In the genomic region with DNA sequence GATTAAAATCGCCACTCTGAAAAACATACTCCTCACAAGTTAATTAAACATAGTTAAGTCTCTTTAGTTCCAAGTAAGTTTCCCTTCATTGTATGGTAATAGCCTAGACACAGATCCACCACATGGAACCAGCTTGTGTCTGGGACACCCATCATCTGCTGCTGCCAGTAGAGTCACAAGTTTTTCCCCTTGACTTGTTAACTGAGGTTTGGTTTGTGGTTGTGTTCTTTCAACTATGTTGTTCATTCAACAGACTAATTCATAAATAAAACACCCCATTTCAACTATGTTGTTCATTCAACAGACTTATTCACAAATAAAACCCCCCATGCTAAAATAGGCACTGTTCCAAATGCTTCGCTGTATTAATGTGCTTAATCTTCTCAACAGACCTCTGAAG, we compare ENCODE assay signal across 11 cellular contexts. TPM values are rescaled to one million over a fixed set of nuclear protein-coding genes. Genes with fewer than 3 reads are reported as not detected.
DNase-seq lines count a peak whose midpoint lies in the region; ATAC-seq and TF ChIP-seq lines count a peak whose summit lies in the region.
"Had no signal": no experiment of that assay in that cellular context is flagged by ENCODE, and none has a peak within 500 bp of the region (broad histone marks: within the 10 kb centered on the region; RNA-seq: fewer than 3 reads in every experiment).

No MANE protein-coding gene starts in this region.

- no peaks in the 10 kb centered on the region for H3K9me3 Mint-ChIP-seq in activated CD4-positive, alpha-beta T cell treated with anti-CD3 and anti-CD28 coated beads, Interleukin-2, amount 10 ng/mL, durations not matched to agents 7 days and 5 days
- no peaks in the 10 kb centered on the region for H3K9me3 Mint-ChIP-seq in WTC11
- H3K9me3 Mint-ChIP-seq in immature natural killer cell = no peaks in the 10 kb centered on the region
- H3K9me3 Mint-ChIP-seq in stimulated activated memory B cell treated with anti-CD40 and anti-IgM and Interleukin-4, amounts not matched to agents 10 μg/mL and 1 μg/mL and 100 μg/mL, for 72 hours = no peaks in the 10 kb centered on the region

- peaks cover 78% of the 10 kb centered on the region for H3K4me1 Mint-ChIP-seq in activated CD4-positive, alpha-beta T cell treated with anti-CD3 and anti-CD28 coated beads, Interleukin-2, amount 10 ng/mL, durations not matched to agents 7 days and 5 days
- peaks cover 85% of the 10 kb centered on the region for H3K4me1 Mint-ChIP-seq in WTC11
- peaks cover 93 to 95% of the 10 kb centered on the region in 2 donors for H3K4me1 Mint-ChIP-seq in immature natural killer cell
- H3K4me1 Mint-ChIP-seq in stimulated activated memory B cell treated with anti-CD40 and anti-IgM and Interleukin-4, amounts not matched to agents 10 μg/mL and 1 μg/mL and 100 μg/mL, for 72 hours = peaks cover 85% of the 10 kb centered on the region

- ATAC-seq in WTC11 (no peak), GM18511 (IDR thresholded peaks at IDR 0.05; ENCODE audit: unreplicated experiment) (no peak)
- ATAC-seq in stimulated activated memory B cell treated with anti-CD40 and anti-IgM and Interleukin-4, amounts not matched to agents 10 μg/mL and 1 μg/mL and 100 μg/mL, for 72 hours = no peak
- ATAC-seq: A549 had no signal

- CTCF ChIA-PET in activated CD4-positive, alpha-beta T cell treated with anti-CD3 and anti-CD28 coated beads, Interleukin-2, amount 10 ng/mL, durations not matched to agents 7 days and 5 days (lab: Charles Lee) = interaction anchor here (1.2 kb wide), 1 partner anchor 10 kb away, joined by 3 read pairs; no protein-coding TSS in a partner anchor
- CTCF ChIA-PET in WTC11 (lab: Charles Lee) = interaction anchor here (4.4 kb wide), 1 partner anchor 9 kb away, joined by 55 read pairs; no protein-coding TSS in a partner anchor

- H3K27me3 Mint-ChIP-seq in activated CD4-positive, alpha-beta T cell treated with anti-CD3 and anti-CD28 coated beads, Interleukin-2, amount 10 ng/mL, durations not matched to agents 7 days and 5 days = no peaks in the 10 kb centered on the region
- H3K27me3 Mint-ChIP-seq in WTC11 (ENCODE audit: low read depth) (no peaks in the 10 kb centered on the region), immature natural killer cell (ENCODE audit: low read depth in 3 of 3) (peaks cover 0 to 6% (median 0%) of the 10 kb centered on the region in 3 donors)
- no peaks in the 10 kb centered on the region for H3K27me3 Mint-ChIP-seq in stimulated activated memory B cell treated with anti-CD40 and anti-IgM and Interleukin-4, amounts not matched to agents 10 μg/mL and 1 μg/mL and 100 μg/mL, for 72 hours

- TF ChIP-seq CTCF in WTC11 (IDR thresholded peaks at IDR 0.05) = no peak

- POLR2A ChIA-PET in activated CD4-positive, alpha-beta T cell treated with anti-CD3 and anti-CD28 coated beads, Interleukin-2, amount 10 ng/mL, durations not matched to agents 7 days and 5 days (lab: Charles Lee) = no interaction called here
- POLR2A ChIA-PET in WTC11 (lab: Charles Lee) = no interaction called here

- peak overlapping the region; percentile 60 for H3K27ac Mint-ChIP-seq in activated CD4-positive, alpha-beta T cell treated with anti-CD3 and anti-CD28 coated beads, Interleukin-2, amount 10 ng/mL, durations not matched to agents 7 days and 5 days
- H3K27ac Mint-ChIP-seq in WTC11 = peak overlapping the region; percentile 95
- peak overlapping the region; percentile 82 to 95 (median 88) for H3K27ac Mint-ChIP-seq in immature natural killer cell
- peak overlapping the region; percentile 42 for H3K27ac Mint-ChIP-seq in stimulated activated memory B cell treated with anti-CD40 and anti-IgM and Interleukin-4, amounts not matched to agents 10 μg/mL and 1 μg/mL and 100 μg/mL, for 72 hours

- peaks cover 10% of the 10 kb centered on the region for H3K36me3 Mint-ChIP-seq in activated CD4-positive, alpha-beta T cell treated with anti-CD3 and anti-CD28 coated beads, Interleukin-2, amount 10 ng/mL, durations not matched to agents 7 days and 5 days (ENCODE audit: low read depth)
- H3K36me3 Mint-ChIP-seq in WTC11 (peaks cover 18% of the 10 kb centered on the region), immature natural killer cell (no peaks in the 10 kb centered on the region)
- no peaks in the 10 kb centered on the region for H3K36me3 Mint-ChIP-seq in stimulated activated memory B cell treated with anti-CD40 and anti-IgM and Interleukin-4, amounts not matched to agents 10 μg/mL and 1 μg/mL and 100 μg/mL, for 72 hours

- DNase-seq in activated CD4-positive, alpha-beta T cell treated with anti-CD3 and anti-CD28 coated beads, Interleukin-2, amount 10 ng/mL, durations not matched to agents 7 days and 5 days = no peak
- DNase-seq in activated CD4-positive, alpha-beta T cell treated with anti-CD3 and anti-CD28 coated beads, Interleukin-2, amount 50 U/mL, for 48 hours = no peak
- DNase-seq in WTC11 (ENCODE audit: low spot score) (no peak), immature natural killer cell (peak; percentile 43 to 46 (median 46)), NCI-H2029 (lab: John Stamatoyannopoulos, UW) (no peak), AG20443 (ENCODE audit: low spot score) (no peak)
- DNase-seq: left lung, NCI-H1694 treated with DMSO at 0.1 percent for 48 hours had no signal

- no peak overlapping the region for H3K4me3 Mint-ChIP-seq in activated CD4-positive, alpha-beta T cell treated with anti-CD3 and anti-CD28 coated beads, Interleukin-2, amount 10 ng/mL, durations not matched to agents 7 days and 5 days
- H3K4me3 Mint-ChIP-seq in WTC11 (no peak overlapping the region), immature natural killer cell (peak overlapping the region; percentile 43 to 81 (median 69))
- H3K4me3 Mint-ChIP-seq in stimulated activated memory B cell treated with anti-CD40 and anti-IgM and Interleukin-4, amounts not matched to agents 10 μg/mL and 1 μg/mL and 100 μg/mL, for 72 hours = no peak overlapping the region

TF ChIP-seq in WTC11, 78 proteins besides CTCF, POLR2A, EP300 and RAD21:
- no peak for TF ChIP-seq CBFB (CRISPR knock-in tag; IDR thresholded peaks at IDR 0.05; ENCODE audit: low read depth)
- TF ChIP-seq NR1H2 (CRISPR knock-in tag; IDR thresholded peaks at IDR 0.05) = no peak
- no peak for TF ChIP-seq ZNF396 (CRISPR knock-in tag; IDR thresholded peaks at IDR 0.05; ENCODE audit: borderline replicate concordance)
- TF ChIP-seq EMX1 (CRISPR knock-in tag; IDR thresholded peaks at IDR 0.05) = no peak
- no peak for TF ChIP-seq RORB (CRISPR knock-in tag; IDR thresholded peaks at IDR 0.05)

RNA-seq across cellular contexts. Expression of gene YWHAE, which starts 24.4 kb away (rescaled TPM):
- total RNA-seq in activated CD4-positive, alpha-beta T cell treated with anti-CD3 and anti-CD28 coated beads, Interleukin-2, amount 10 ng/mL, durations not matched to agents 7 days and 5 days = 100 to 1,000 TPM; 340 to 435 TPM
- 1,033 to 1,180 TPM (median 1,148 TPM) in 3 replicates for total RNA-seq in WTC11 (2021)
- 10 to 100 TPM; 45.9 to 53.5 (median 48.4) TPM for polyA plus RNA-seq in immature natural killer cell

Comparison
In these comparisons a context has a peak if more than half of its experiments do, and no peak if none do; other contexts are left out.
1. DNase-seq: peak in immature natural killer cell (3 of 3); none in activated CD4-positive, alpha-beta T cell treated with anti-CD3 and anti-CD28 coated beads, Interleukin-2, amount 10 ng/mL, durations not matched to agents 7 days and 5 days (single experiment), activated CD4-positive, alpha-beta T cell treated with anti-CD3 and anti-CD28 coated beads, Interleukin-2, amount 50 U/mL, for 48 hours (0 of 2), WTC11 (single experiment), NCI-H2029 (single experiment) and AG20443 (single experiment).
2. H3K27ac Mint-ChIP-seq: peak in every context shown above with its lines; median percentile 95 in WTC11; 88 in immature natural killer cell; 60 in activated CD4-positive, alpha-beta T cell treated with anti-CD3 and anti-CD28 coated beads, Interleukin-2, amount 10 ng/mL, durations not matched to agents 7 days and 5 days; 42 in stimulated activated memory B cell treated with anti-CD40 and anti-IgM and Interleukin-4, amounts not matched to agents 10 μg/mL and 1 μg/mL and 100 μg/mL, for 72 hours.
3. H3K4me3 Mint-ChIP-seq: peak in immature natural killer cell (5 of 5); none in activated CD4-positive, alpha-beta T cell treated with anti-CD3 and anti-CD28 coated beads, Interleukin-2, amount 10 ng/mL, durations not matched to agents 7 days and 5 days (single experiment), WTC11 (single experiment) and stimulated activated memory B cell treated with anti-CD40 and anti-IgM and Interleukin-4, amounts not matched to agents 10 μg/mL and 1 μg/mL and 100 μg/mL, for 72 hours (single experiment).